Comparison of ENCODE assay signal across 8 cellular contexts in genomic region chr17:4999429-5000093, GRCh38. TPM values are rescaled to one million over a fixed set of nuclear protein-coding genes. Genes with fewer than 3 reads are reported as not detected.
DNase-seq lines count a peak whose midpoint lies in the region; ATAC-seq, FAIRE-seq and TF ChIP-seq lines count a peak whose summit lies in the region.

No MANE protein-coding gene starts in this region.

- peaks cover 29% of the 10 kb centered on the region for H3K36me3 ChIP-seq in MG63
- H3K36me3 ChIP-seq in effector memory CD4-positive, alpha-beta T cell (ENCODE audit: control insufficient read depth, insufficient read depth, low read length), result peaks cover 27% of the 10 kb centered on the region
- peaks cover 0 to 30% (median 5%) of the 10 kb centered on the region in 3 experiments for H3K36me3 ChIP-seq in naive thymus-derived CD4-positive, alpha-beta T cell (ENCODE audit: control insufficient read depth in 2 of 3, insufficient read depth in 3 of 3, low read length in 3 of 3)

- no peaks in the 10 kb centered on the region for H3K27me3 ChIP-seq in MG63
- H3K27me3 ChIP-seq in effector memory CD4-positive, alpha-beta T cell (replicated peaks; ENCODE audit: control insufficient read depth, insufficient read depth, low read length, poor library complexity, severe bottlenecking), result no peaks in the 10 kb centered on the region
- H3K27me3 ChIP-seq in naive thymus-derived CD4-positive, alpha-beta T cell (ENCODE audit: control insufficient read depth in 2 of 2, insufficient read depth in 2 of 2, low read length in 2 of 2), result no peaks in the 10 kb centered on the region

- no peaks in the 10 kb centered on the region for H3K9me3 ChIP-seq in MG63
- H3K9me3 ChIP-seq in effector memory CD4-positive, alpha-beta T cell (ENCODE audit: control insufficient read depth, low read length), result no peaks in the 10 kb centered on the region
- H3K9me3 ChIP-seq in naive thymus-derived CD4-positive, alpha-beta T cell (ENCODE audit: control insufficient read depth in 2 of 3, low read length in 3 of 3), result no peaks in the 10 kb centered on the region

- H3K4me3 Mint-ChIP-seq in naive thymus-derived CD4-positive, alpha-beta T cell, result peak overlapping the region; percentile 49 to 95 (median 79)

- no peak for TF ChIP-seq CTCF in AG09309 (IDR thresholded peaks at IDR 0.05; ENCODE audit: control insufficient read depth, insufficient read depth, low read depth, low read length, missing control alignments)

- in situ Hi-C loops in KBM-7 (cut with MboI; ENCODE audit: low pct_unique_long_range_greater_than_20kb, low sequenced_read_pairs), result no loop called here

- POLR2A ChIA-PET in naive thymus-derived CD4-positive, alpha-beta T cell (lab: Charles Lee), result interaction anchor here (0.6 to 4.6 kb wide), 4 partner anchors 33 to 60 kb away, joined by 3 to 22 read pairs (median 4); partner anchors contain the start of genes RNF167 and SLC25A11

- FAIRE-seq in RCC 7860 (lab: Jason Lieb, UNC), result no peak

- H3K4me3 ChIP-seq in AG09309 (ENCODE audit: control insufficient read depth, low read depth, low read length) (peak overlapping the region; percentile 100), MG63 (peak overlapping the region; percentile 66)
- no peak overlapping the region for H3K4me3 ChIP-seq in effector memory CD4-positive, alpha-beta T cell (ENCODE audit: insufficient read depth, low read depth, low read length, poor library complexity, severe bottlenecking)
- no peak overlapping the region for H3K4me3 ChIP-seq in naive thymus-derived CD4-positive, alpha-beta T cell (ENCODE audit: low read length)

- peak overlapping the region; percentile 36 to 84 (median 65) for H3K27ac Mint-ChIP-seq in naive thymus-derived CD4-positive, alpha-beta T cell

- H3K27me3 Mint-ChIP-seq in naive thymus-derived CD4-positive, alpha-beta T cell, result no peaks in the 10 kb centered on the region

- CTCF ChIA-PET in naive thymus-derived CD4-positive, alpha-beta T cell (lab: Charles Lee), result interaction anchor here (0.6 kb wide), 1 partner anchor 1171 kb away, joined by 3 read pairs; no protein-coding TSS in a partner anchor

- intact Hi-C loops in naive thymus-derived CD4-positive, alpha-beta T cell (cut with micrococcal nuclease), result loop anchor here in 1 of 2 donors (5.0 kb wide), 1 partner anchor 113 kb away; the partner anchor contains the start of gene ZNF232

- H3K9me3 Mint-ChIP-seq in naive thymus-derived CD4-positive, alpha-beta T cell, result peaks cover 0 to 2% (median 0%) of the 10 kb centered on the region in 11 donors

- peaks cover 7 to 26% (median 12%) of the 10 kb centered on the region in 5 donors for H3K36me3 Mint-ChIP-seq in naive thymus-derived CD4-positive, alpha-beta T cell

- DNase-seq in AG09309 (ENCODE audit: low read depth) (no peak), MG63 (no peak), KBM-7 (no peak), NCI-H748 treated with DMSO at 0.1 percent for 48 hours (lab: John Stamatoyannopoulos, UW) (no peak), RCC 7860 (ENCODE audit: low spot score) (no peak)
- no peak for DNase-seq in effector memory CD4-positive, alpha-beta T cell
- no peak for DNase-seq in naive thymus-derived CD4-positive, alpha-beta T cell

- H3K4me1 ChIP-seq in effector memory CD4-positive, alpha-beta T cell (ENCODE audit: control insufficient read depth, insufficient read depth, low read length, poor library complexity, severe bottlenecking), result peaks cover 20% of the 10 kb centered on the region
- H3K4me1 ChIP-seq in naive thymus-derived CD4-positive, alpha-beta T cell (ENCODE audit: control insufficient read depth in 2 of 2, insufficient read depth in 2 of 2, low read length in 2 of 2), result peaks cover 8 to 11% of the 10 kb centered on the region in 2 donors

- peak overlapping the region; percentile 17 for H3K27ac ChIP-seq in effector memory CD4-positive, alpha-beta T cell (ENCODE audit: insufficient read depth, low read length, poor library complexity, severe bottlenecking)
- H3K27ac ChIP-seq in naive thymus-derived CD4-positive, alpha-beta T cell (ENCODE audit: low read depth, low read length), result peak overlapping the region; percentile 83

- ATAC-seq in naive thymus-derived CD4-positive, alpha-beta T cell, result no peak
- no peak for ATAC-seq in HG03025 (IDR thresholded peaks at IDR 0.05; ENCODE audit: low FRiP score, unreplicated experiment)

- peaks cover 18 to 29% (median 26%) of the 10 kb centered on the region in 7 donors for H3K4me1 Mint-ChIP-seq in naive thymus-derived CD4-positive, alpha-beta T cell

RNA-seq across cellular contexts. Expression of gene KIF1C, which starts 1.8 kb away (rescaled TPM):
- 19.1 and 58.1 TPM in 2 replicates for total RNA-seq in MG63 (2014; rRNA removed; shearing (Covaris generic); ENCODE audit: low replicate concordance)
- total RNA-seq in naive thymus-derived CD4-positive, alpha-beta T cell, result 10 to 100 TPM; 11.5 to 46.5 (median 21.0) TPM
- 1 to 10 TPM; 3.0 to 3.4 TPM for polyA plus RNA-seq in naive thymus-derived CD4-positive, alpha-beta T cell

RNA-seq across cellular contexts. Expression of gene INCA1, which starts 2.2 kb away (rescaled TPM):
- not detected in 2 replicates for total RNA-seq in MG63 (2014; rRNA removed; shearing (Covaris generic); ENCODE audit: low replicate concordance)
- under 1 TPM in 4 of 5 experiments, not detected in 1; 0.38 to 0.42 (median 0.41) TPM for total RNA-seq in naive thymus-derived CD4-positive, alpha-beta T cell
- not detected for polyA plus RNA-seq in naive thymus-derived CD4-positive, alpha-beta T cell

RNA-seq across cellular contexts. Expression of gene CAMTA2, which starts 12.1 kb away (rescaled TPM):
- 1.9 and 5.6 TPM in 2 replicates for total RNA-seq in MG63 (2014; rRNA removed; shearing (Covaris generic); ENCODE audit: low replicate concordance)
- 10 to 100 TPM; 55.2 to 90.0 (median 64.1) TPM for total RNA-seq in naive thymus-derived CD4-positive, alpha-beta T cell
- 10 to 100 TPM in 1 of 2 donors, 1 to 10 TPM in 1; 9.7 to 20.5 TPM for polyA plus RNA-seq in naive thymus-derived CD4-positive, alpha-beta T cell

RNA-seq across cellular contexts. Expression of gene SPAG7, which starts 31.9 kb away (rescaled TPM):
- total RNA-seq in MG63 (2014; rRNA removed; shearing (Covaris generic); ENCODE audit: low replicate concordance), result 32.2 and 88.3 TPM in 2 replicates
- total RNA-seq in naive thymus-derived CD4-positive, alpha-beta T cell, result 10 to 100 TPM; 41.6 to 59.6 (median 42.6) TPM
- 100 to 1,000 TPM in 1 of 2 donors, 10 to 100 TPM in 1; 96.9 to 119 TPM for polyA plus RNA-seq in naive thymus-derived CD4-positive, alpha-beta T cell

RNA-seq across cellular contexts. Expression of gene SLC52A1, which starts 35.7 kb away (rescaled TPM):
- not detected in 2 replicates for total RNA-seq in MG63 (2014; rRNA removed; shearing (Covaris generic); ENCODE audit: low replicate concordance)
- under 1 TPM in 4 of 5 experiments, not detected in 1; 0.16 to 0.44 (median 0.28) TPM for total RNA-seq in naive thymus-derived CD4-positive, alpha-beta T cell
- polyA plus RNA-seq in naive thymus-derived CD4-positive, alpha-beta T cell, result under 1 TPM in 1 of 2 donors, not detected in 1; 0.14 TPM

Comparison
In these comparisons a context has a peak if more than half of its experiments do, and no peak if none do; other contexts are left out.
1. H3K4me3 ChIP-seq: peak in AG09309 (single experiment) and MG63 (single experiment); none in effector memory CD4-positive, alpha-beta T cell (single experiment) and naive thymus-derived CD4-positive, alpha-beta T cell (single experiment).